29 cellular contexts compared by ENCODE assay signal in the genomic region with DNA sequence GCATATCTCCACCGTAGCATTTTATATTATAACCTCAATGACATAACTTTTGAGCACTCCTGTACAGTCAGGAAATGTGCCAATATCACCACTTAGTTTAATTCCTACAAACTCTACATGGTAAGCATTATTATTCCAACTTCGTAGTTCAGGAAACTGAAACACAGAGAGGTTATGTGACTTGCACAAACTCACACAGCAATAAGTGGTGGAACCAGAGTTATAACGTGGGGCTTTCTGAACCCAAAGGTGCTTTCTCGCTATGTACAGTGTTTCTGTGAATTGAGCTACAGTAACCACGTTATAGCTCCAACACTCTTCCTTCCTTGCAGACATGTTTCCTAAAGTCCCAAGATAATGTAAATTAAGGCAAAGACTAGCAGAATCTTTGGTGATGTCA.
"Had no signal": no experiment of that assay in that cellular context is flagged by ENCODE, and none has a peak within 500 bp of the region (broad histone marks: within the 10 kb centered on the region; RNA-seq: fewer than 3 reads in every experiment).

No MANE protein-coding gene starts in this region.

- ATAC-seq: stimulated activated effector memory CD8-positive, alpha-beta T cell treated with anti-CD3 and anti-CD28 coated beads, Interleukin-12 subunit alpha, Interleukin-12 subunit beta, amount 100 ng/mL, for 72 hours; stimulated activated memory B cell treated with anti-CD40 and anti-IgM and Interleukin-4, amounts not matched to agents 10 μg/mL and 1 μg/mL and 100 μg/mL, for 72 hours; stimulated activated naive B cell treated with anti-CD40 and anti-IgM and Interleukin-4, amounts not matched to agents 10 μg/mL and 1 μg/mL and 100 μg/mL, for 72 hours; stimulated activated naive CD8-positive, alpha-beta T cell treated with anti-CD3 and anti-CD28 coated beads, Interleukin-15, amount 100 ng/mL, for 72 hours; stimulated activated naive CD8-positive, alpha-beta T cell treated with anti-CD3 and anti-CD28 coated beads, Interleukin-15, Interleukin-2, amounts not matched to agents 100 U/mL and 50 U/mL, for 24 hours; upper lobe of right lung had no signal

- DNase-seq: stimulated activated CD4-positive, alpha-beta T cell treated with anti-CD3 and anti-CD28 coated beads, Interleukin-2, amount 100 ng/mL, for 48 hours; stimulated activated CD4-positive, alpha-beta T cell treated with anti-CD3 and anti-CD28 coated beads, Interleukin-4, amount 100 ng/mL, for 1 hour; stimulated activated CD4-positive, alpha-beta T cell treated with anti-CD3 and anti-CD28 coated beads, Interleukin-4, amount 100 ng/mL, for 24 hours; stimulated activated CD4-positive, alpha-beta T cell treated with anti-CD3 and anti-CD28 coated beads, Interleukin-4, amount 100 ng/mL, for 4 hours; stimulated activated CD8-positive, alpha-beta memory T cell treated with anti-CD3 and anti-CD28 coated beads, Interleukin-4, amount 100 ng/mL, for 48 hours; stimulated activated naive B cell treated with anti-CD40 and anti-IgM and Interleukin-4, amounts not matched to agents 10 μg/mL and 1 μg/mL and 100 μg/mL, for 72 hours; stimulated activated naive CD4-positive, alpha-beta T cell; stimulated activated naive CD4-positive, alpha-beta T cell treated with Interleukin-2 at 50 U/mL for 16 hours; stimulated activated naive CD8-positive, alpha-beta T cell treated with anti-CD3 and anti-CD28 coated beads, Interleukin-15, amount 100 ng/mL, for 72 hours; stimulated activated naive CD8-positive, alpha-beta T cell treated with anti-CD3 and anti-CD28 coated beads, Interleukin-15, Interleukin-2, amounts not matched to agents 100 U/mL and 50 U/mL, for 24 hours; stomach; substantia nigra; testis; thyroid gland; tibial artery; transverse colon; trophoblast cell; upper lobe of left lung; upper lobe of right lung; uterus had no signal

- H3K27ac ChIP-seq: stomach, suprapubic skin, testis, thoracic aorta, thyroid gland, tibial artery, tibial nerve, transverse colon, upper lobe of left lung, upper lobe of right lung, uterus, vagina had no signal

- H3K36me3 ChIP-seq: stomach, suprapubic skin, thoracic aorta, thyroid gland, tibial artery, tibial nerve, transverse colon, upper lobe of left lung, upper lobe of right lung, uterus, vagina had no signal

- H3K4me1 ChIP-seq: stomach, suprapubic skin, testis, thyroid gland, tibial artery, tibial nerve, transverse colon, upper lobe of left lung, upper lobe of right lung, uterus, vagina had no signal

- H3K4me3 ChIP-seq: stomach, suprapubic skin, testis, thoracic aorta, thyroid gland, tibial artery, tibial nerve, transverse colon, upper lobe of left lung, upper lobe of right lung, uterus, vagina had no signal

- H3K4me3 Mint-ChIP-seq: stimulated activated effector memory CD8-positive, alpha-beta T cell treated with anti-CD3 and anti-CD28 coated beads, Interleukin-12 subunit alpha, Interleukin-12 subunit beta, amount 100 ng/mL, for 72 hours; stimulated activated memory B cell treated with anti-CD40 and anti-IgM and Interleukin-4, amounts not matched to agents 10 μg/mL and 1 μg/mL and 100 μg/mL, for 72 hours; stimulated activated naive B cell treated with anti-CD40 and anti-IgM and Interleukin-4, amounts not matched to agents 10 μg/mL and 1 μg/mL and 100 μg/mL, for 72 hours; stimulated activated naive CD8-positive, alpha-beta T cell treated with anti-CD3 and anti-CD28 coated beads, Interleukin-15, amount 100 ng/mL, for 72 hours; stimulated activated naive CD8-positive, alpha-beta T cell treated with anti-CD3 and anti-CD28 coated beads, Interleukin-15, Interleukin-2, amounts not matched to agents 100 ng/mL and 50 ng/mL, for 24 hours; type B pancreatic cell had no signal

- H3K9me3 Mint-ChIP-seq: stimulated activated memory B cell treated with anti-CD40 and anti-IgM and Interleukin-4, amounts not matched to agents 10 μg/mL and 1 μg/mL and 100 μg/mL, for 72 hours; stimulated activated naive CD8-positive, alpha-beta T cell treated with anti-CD3 and anti-CD28 coated beads, Interleukin-15, amount 100 ng/mL, for 72 hours; stimulated activated naive CD8-positive, alpha-beta T cell treated with anti-CD3 and anti-CD28 coated beads, Interleukin-15, Interleukin-2, amounts not matched to agents 100 ng/mL and 50 ng/mL, for 24 hours; type B pancreatic cell had no signal

- H3K36me3 Mint-ChIP-seq: stimulated activated effector memory CD8-positive, alpha-beta T cell treated with anti-CD3 and anti-CD28 coated beads, Interleukin-12 subunit alpha, Interleukin-12 subunit beta, amount 100 ng/mL, for 72 hours; stimulated activated memory B cell treated with anti-CD40 and anti-IgM and Interleukin-4, amounts not matched to agents 10 μg/mL and 1 μg/mL and 100 μg/mL, for 72 hours; stimulated activated naive B cell treated with anti-CD40 and anti-IgM and Interleukin-4, amounts not matched to agents 10 μg/mL and 1 μg/mL and 100 μg/mL, for 72 hours; type B pancreatic cell had no signal

- H3K4me1 Mint-ChIP-seq: stimulated activated effector memory CD8-positive, alpha-beta T cell treated with anti-CD3 and anti-CD28 coated beads, Interleukin-12 subunit alpha, Interleukin-12 subunit beta, amount 100 ng/mL, for 72 hours; stimulated activated memory B cell treated with anti-CD40 and anti-IgM and Interleukin-4, amounts not matched to agents 10 μg/mL and 1 μg/mL and 100 μg/mL, for 72 hours; stimulated activated naive B cell treated with anti-CD40 and anti-IgM and Interleukin-4, amounts not matched to agents 10 μg/mL and 1 μg/mL and 100 μg/mL, for 72 hours; stimulated activated naive CD8-positive, alpha-beta T cell treated with anti-CD3 and anti-CD28 coated beads, Interleukin-15, amount 100 ng/mL, for 72 hours had no signal

- H3K9me3 ChIP-seq: stomach, suprapubic skin, testis, thoracic aorta, thyroid gland, tibial artery, transverse colon, upper lobe of left lung, upper lobe of right lung, uterus, vagina had no signal

- H3K27ac Mint-ChIP-seq: stimulated activated effector memory CD8-positive, alpha-beta T cell treated with anti-CD3 and anti-CD28 coated beads, Interleukin-12 subunit alpha, Interleukin-12 subunit beta, amount 100 ng/mL, for 72 hours; stimulated activated memory B cell treated with anti-CD40 and anti-IgM and Interleukin-4, amounts not matched to agents 10 μg/mL and 1 μg/mL and 100 μg/mL, for 72 hours; stimulated activated naive B cell treated with anti-CD40 and anti-IgM and Interleukin-4, amounts not matched to agents 10 μg/mL and 1 μg/mL and 100 μg/mL, for 72 hours; stimulated activated naive CD8-positive, alpha-beta T cell treated with anti-CD3 and anti-CD28 coated beads, Interleukin-15, amount 100 ng/mL, for 72 hours; stimulated activated naive CD8-positive, alpha-beta T cell treated with anti-CD3 and anti-CD28 coated beads, Interleukin-15, Interleukin-2, amounts not matched to agents 100 ng/mL and 50 ng/mL, for 24 hours; type B pancreatic cell had no signal

- H3K27me3 ChIP-seq: stomach, suprapubic skin, testis, thyroid gland, tibial artery, tibial nerve, transverse colon, upper lobe of left lung, upper lobe of right lung, uterus, vagina had no signal

- H3K27me3 Mint-ChIP-seq: stimulated activated memory B cell treated with anti-CD40 and anti-IgM and Interleukin-4, amounts not matched to agents 10 μg/mL and 1 μg/mL and 100 μg/mL, for 72 hours; stimulated activated naive CD8-positive, alpha-beta T cell treated with anti-CD3 and anti-CD28 coated beads, Interleukin-15, amount 100 ng/mL, for 72 hours; stimulated activated naive CD8-positive, alpha-beta T cell treated with anti-CD3 and anti-CD28 coated beads, Interleukin-15, Interleukin-2, amounts not matched to agents 100 ng/mL and 50 ng/mL, for 24 hours had no signal

- FAIRE-seq: urothelium cell line had no signal
